Comparison of ENCODE assay signal across 1 cellular context in the genomic region with DNA sequence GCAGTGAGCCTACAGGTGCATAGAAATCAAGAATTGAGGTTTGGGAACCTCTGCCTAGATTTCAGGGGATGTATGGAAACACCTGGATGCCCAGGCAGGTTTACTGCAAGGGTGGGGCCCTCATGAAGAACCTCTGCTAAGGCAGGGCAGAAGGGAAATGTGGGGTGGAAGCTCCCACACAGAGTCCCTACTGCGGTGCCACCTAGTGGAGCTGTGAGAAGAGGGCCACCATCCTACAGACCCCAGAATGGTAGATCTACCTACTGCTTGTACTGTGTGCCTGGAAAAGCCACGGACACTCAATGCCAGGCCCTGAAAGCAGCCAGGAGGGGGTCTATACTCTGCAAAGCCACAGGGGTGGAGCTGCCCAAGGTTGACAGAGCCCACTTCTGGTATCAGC.
TF ChIP-seq lines count a peak whose summit lies in the region.

No MANE protein-coding gene starts in this region.

TF ChIP-seq in HCT116, 20 proteins besides CTCF, POLR2A, EP300 and RAD21 (continued from another document):
- TF ChIP-seq REST (IDR thresholded peaks at IDR 0.05; ENCODE audit: low read depth) (no peak), EGR1 (IDR thresholded peaks at IDR 0.05; ENCODE audit: low read depth) (no peak), SP1 (IDR thresholded peaks at IDR 0.05; ENCODE audit: low read depth) (no peak), EZH2phosphoT487 (IDR thresholded peaks at IDR 0.05; ENCODE audit: borderline replicate concordance) (no peak), ZNF274 (IDR thresholded peaks at IDR 0.05; ENCODE audit: low read depth, low read length) (no peak), POLR2AphosphoS5 (IDR thresholded peaks at IDR 0.05; ENCODE audit: low read depth, low read length) (no peak), ATF3 (IDR thresholded peaks at IDR 0.05) (no peak), EZH2 (IDR thresholded peaks at IDR 0.05) (no peak), CBX3 (IDR thresholded peaks at IDR 0.05; ENCODE audit: low read depth) (no peak), JUND (IDR thresholded peaks at IDR 0.05) (no peak)
TF ChIP-seq in HCT116: peak in this region for 0.
